13 cellular contexts compared by ENCODE assay signal in the genomic region with DNA sequence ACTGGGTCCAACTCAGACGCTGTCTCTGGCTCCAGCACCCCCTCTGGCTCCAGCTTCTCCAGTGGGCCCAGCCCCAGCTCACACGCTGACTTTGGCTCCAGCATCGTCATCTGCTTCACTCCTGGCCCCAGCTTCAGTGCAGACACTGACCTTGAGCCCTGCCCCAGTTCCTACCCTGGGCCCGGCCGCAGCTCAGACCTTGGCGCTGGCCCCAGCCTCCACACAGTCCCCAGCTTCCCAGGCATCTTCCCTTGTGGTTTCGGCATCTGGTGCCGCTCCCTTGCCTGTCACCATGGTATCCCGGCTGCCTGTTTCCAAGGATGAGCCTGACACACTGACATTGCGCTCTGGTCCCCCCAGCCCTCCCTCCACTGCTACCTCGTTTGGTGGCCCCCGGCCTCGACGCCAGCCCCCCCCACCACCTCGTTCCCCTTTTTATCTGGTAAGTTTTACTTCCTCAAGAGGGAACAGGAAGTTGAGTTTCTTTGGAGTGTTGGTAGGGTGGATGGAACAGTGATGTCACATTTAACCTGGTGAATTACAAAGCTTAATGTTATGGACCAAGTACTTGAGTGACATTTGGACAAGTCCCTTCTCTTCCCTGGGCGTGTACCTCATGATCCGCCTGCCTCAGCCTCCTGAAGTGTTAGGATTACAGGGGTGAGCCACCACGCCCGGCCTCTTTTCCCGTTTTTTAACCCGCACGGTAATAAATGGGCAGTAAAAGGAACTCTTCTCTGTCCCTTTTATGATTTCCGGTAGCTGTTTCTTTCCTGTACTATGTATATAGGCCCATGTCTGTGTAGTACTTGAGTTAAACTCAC. TPM values are rescaled to one million over a fixed set of nuclear protein-coding genes. Genes with fewer than 3 reads are reported as not detected.
DNase-seq lines count a peak whose midpoint lies in the region; ATAC-seq, FAIRE-seq and TF ChIP-seq lines count a peak whose summit lies in the region.
"Had no signal": no experiment of that assay in that cellular context is flagged by ENCODE, and none has a peak within 500 bp of the region (broad histone marks: within the 10 kb centered on the region; RNA-seq: fewer than 3 reads in every experiment).

No MANE protein-coding gene starts in this region.

- no peak for FAIRE-seq in D721Med (lab: Jason Lieb, UNC)
- FAIRE-seq: TTC549 had no signal

- H3K27me3 ChIP-seq in body of pancreas, result no peaks in the 10 kb centered on the region
- H3K27me3 ChIP-seq in upper lobe of right lung, result no peaks in the 10 kb centered on the region
- H3K27me3 ChIP-seq: tibial artery had no signal

- TF ChIP-seq CTCF in natural killer cell (IDR thresholded peaks at IDR 0.05), result no peak
- TF ChIP-seq CTCF in body of pancreas (IDR thresholded peaks at IDR 0.05), result no peak
- no peak for TF ChIP-seq CTCF in upper lobe of right lung (IDR thresholded peaks at IDR 0.05)
- TF ChIP-seq CTCF in GM10248 (IDR thresholded peaks at IDR 0.05; ENCODE audit: control extremely low read depth, extremely low read depth, low read depth, missing control alignments), result no peak
- TF ChIP-seq CTCF in D721Med (IDR thresholded peaks at IDR 0.05; ENCODE audit: insufficient read depth, missing control alignments), result no peak

- H3K27ac ChIP-seq in body of pancreas (peak overlapping the region in 2 of 4 donors; percentile 28 to 57), upper lobe of right lung (no peak overlapping the region)
- H3K27ac ChIP-seq: tibial artery had no signal

- ATAC-seq in natural killer cell (no peak), body of pancreas (peak; percentile 20), memory B cell (ENCODE audit: low read depth) (peak; percentile 60), upper lobe of right lung (peak; percentile 73)
- ATAC-seq in natural killer cell treated with Interleukin-12 subunit alpha and Interleukin-12 subunit beta and Interleukin-15 and Interleukin-18, amount 100 ng/mL, for 72 hours, result no peak

- no peak overlapping the region for H3K4me3 Mint-ChIP-seq in natural killer cell
- H3K4me3 Mint-ChIP-seq in natural killer cell treated with Interleukin-12 subunit alpha and Interleukin-12 subunit beta and Interleukin-15 and Interleukin-18, amount 100 ng/mL, for 72 hours, result no peak overlapping the region
- no peak overlapping the region for H3K4me3 Mint-ChIP-seq in memory B cell

- H3K9me3 ChIP-seq in body of pancreas (no peaks in the 10 kb centered on the region), upper lobe of right lung (no peaks in the 10 kb centered on the region)
- H3K9me3 ChIP-seq: tibial artery had no signal

- H3K36me3 Mint-ChIP-seq in natural killer cell, result peaks cover 7% of the 10 kb centered on the region
- peaks cover 54% of the 10 kb centered on the region for H3K36me3 Mint-ChIP-seq in natural killer cell treated with Interleukin-12 subunit alpha and Interleukin-12 subunit beta and Interleukin-15 and Interleukin-18, amount 100 ng/mL, for 72 hours
- H3K36me3 Mint-ChIP-seq in memory B cell, result peaks cover 51% of the 10 kb centered on the region

- WGBS in body of pancreas, 2 donors, result 63 to 79% methylated on average over 22 to 23 of the region's 23 CpGs

- CTCF ChIA-PET in GM10248 (lab: Yijun Ruan, JAX), result interaction anchor here (1.0 to 3.1 kb wide), 3 partner anchors 22 to 177 kb away, joined by 3 to 10 read pairs (median 3); no protein-coding TSS in a partner anchor

- intact Hi-C loops in natural killer cell (cut with micrococcal nuclease) (no loop called here), body of pancreas (cut with DNase I) (no loop called here), upper lobe of right lung (cut with DNase I) (no loop called here)

- H3K27me3 Mint-ChIP-seq in natural killer cell (ENCODE audit: low read depth in 2 of 2) (no peaks in the 10 kb centered on the region), memory B cell (no peaks in the 10 kb centered on the region)
- H3K27me3 Mint-ChIP-seq in natural killer cell treated with Interleukin-12 subunit alpha and Interleukin-12 subunit beta and Interleukin-15 and Interleukin-18, amount 100 ng/mL, for 72 hours, result no peaks in the 10 kb centered on the region

- H3K4me3 ChIP-seq in body of pancreas, result no peak overlapping the region
- H3K4me3 ChIP-seq in upper lobe of right lung, result no peak overlapping the region
- H3K4me3 ChIP-seq: tibial artery had no signal

- H3K9me3 Mint-ChIP-seq in natural killer cell, result no peaks in the 10 kb centered on the region
- no peaks in the 10 kb centered on the region for H3K9me3 Mint-ChIP-seq in natural killer cell treated with Interleukin-12 subunit alpha and Interleukin-12 subunit beta and Interleukin-15 and Interleukin-18, amount 100 ng/mL, for 72 hours
- no peaks in the 10 kb centered on the region for H3K9me3 Mint-ChIP-seq in memory B cell
- H3K9me3 Mint-ChIP-seq: activated T-helper 2 cell treated with anti-CD3 and anti-CD28 coated beads, Interferon-gamma antibody, Interleukin-2, Interleukin-4, amounts not matched to agents 10 μg/mL and 5 μg/mL and 100 μg/mL, durations not matched to agents 14 hours and 24 hours and 36 hours had no signal

- H3K4me1 Mint-ChIP-seq in natural killer cell (peaks cover 0 to 27% of the 10 kb centered on the region in 2 donors), memory B cell (peaks cover 16% of the 10 kb centered on the region)
- H3K4me1 Mint-ChIP-seq in natural killer cell treated with Interleukin-12 subunit alpha and Interleukin-12 subunit beta and Interleukin-15 and Interleukin-18, amount 100 ng/mL, for 72 hours (ENCODE audit: low read depth in 2 of 2), result peaks cover 17 to 29% of the 10 kb centered on the region in 2 donors

- DNase-seq in natural killer cell (no peak), body of pancreas (peak in 1 of 4 donors; percentile 47), memory B cell (ENCODE audit: low spot score in 2 of 2) (no peak), upper lobe of right lung (peak; percentile 76), GM10248 (ENCODE audit: extremely low spot score) (no peak), D721Med (ENCODE audit: insufficient read length, low spot score) (no peak), NCI-H2081 (lab: John Stamatoyannopoulos, UW) (no peak)
- no peak for DNase-seq in natural killer cell treated with Interleukin-12 subunit alpha and Interleukin-12 subunit beta and Interleukin-15 and Interleukin-18, amount 100 ng/mL, for 72 hours (ENCODE audit: low spot score)
- DNase-seq: cortex of kidney; stimulated activated CD4-positive, alpha-beta T cell treated with anti-CD3 and anti-CD28 coated beads, Interleukin-1b, Interleukin-23, amount 100 ng/mL, for 48 hours had no signal

- H3K27ac Mint-ChIP-seq in natural killer cell (peak overlapping the region; percentile 30 to 65), memory B cell (peak overlapping the region; percentile 57)
- H3K27ac Mint-ChIP-seq in natural killer cell treated with Interleukin-12 subunit alpha and Interleukin-12 subunit beta and Interleukin-15 and Interleukin-18, amount 100 ng/mL, for 72 hours, result no peak overlapping the region
- H3K27ac Mint-ChIP-seq: activated T-helper 2 cell treated with anti-CD3 and anti-CD28 coated beads, Interferon-gamma antibody, Interleukin-2, Interleukin-4, amounts not matched to agents 10 μg/mL and 5 μg/mL and 100 μg/mL, durations not matched to agents 14 hours and 24 hours and 36 hours had no signal

- no peak for TF ChIP-seq POLR2A in body of pancreas (IDR thresholded peaks at IDR 0.05)

- H3K36me3 ChIP-seq in body of pancreas (replicated peaks in 1 of 2; ENCODE audit: insufficient read depth in 1 of 2, low read depth in 2 of 2) (peaks cover 30 to 50% of the 10 kb centered on the region in 2 donors), upper lobe of right lung (peaks cover 99% of the 10 kb centered on the region)

- POLR2A ChIA-PET in GM10248 (lab: Yijun Ruan, JAX), result no interaction called here

- no peaks in the 10 kb centered on the region for H3K4me1 ChIP-seq in body of pancreas
- no peaks in the 10 kb centered on the region for H3K4me1 ChIP-seq in upper lobe of right lung
- H3K4me1 ChIP-seq: tibial artery had no signal

RNA-seq across cellular contexts. Expression of a gene that starts 23.4 kb away (rescaled TPM):
- total RNA-seq in natural killer cell, result 10 to 100 TPM; 50.5 to 86.1 (median 64.8) TPM
- total RNA-seq in natural killer cell treated with Interleukin-12 subunit alpha and Interleukin-12 subunit beta and Interleukin-15 and Interleukin-18, amount 100 ng/mL, for 72 hours, result 10 to 100 TPM; 50.2 to 63.8 TPM
- total RNA-seq in body of pancreas, result 10 to 100 TPM; 17.6 to 24.7 TPM
- total RNA-seq in upper lobe of right lung, result 26.0 TPM

RNA-seq across cellular contexts. Expression of a gene that starts 25.9 kb away (rescaled TPM):
- total RNA-seq in natural killer cell (10 to 100 TPM; 78.8 to 99.0 (median 89.3) TPM), body of pancreas (10 to 100 TPM; 27.5 to 30.0 TPM), upper lobe of right lung (66.6 TPM)
- total RNA-seq in natural killer cell treated with Interleukin-12 subunit alpha and Interleukin-12 subunit beta and Interleukin-15 and Interleukin-18, amount 100 ng/mL, for 72 hours, result 100 to 1,000 TPM in 1 of 2 donors, 10 to 100 TPM in 1; 90.8 to 121 TPM

RNA-seq across cellular contexts. Expression of a gene that starts 37.0 kb away (rescaled TPM):
- total RNA-seq in natural killer cell, result 1 to 10 TPM; 3.4 to 5.1 (median 4.9) TPM
- total RNA-seq in natural killer cell treated with Interleukin-12 subunit alpha and Interleukin-12 subunit beta and Interleukin-15 and Interleukin-18, amount 100 ng/mL, for 72 hours, result 10 to 100 TPM in 1 of 2 donors, 1 to 10 TPM in 1; 3.4 to 17.0 TPM
- total RNA-seq in body of pancreas, result 10 to 100 TPM in 1 of 2 donors, 1 to 10 TPM in 1; 1.6 to 28.0 TPM
- total RNA-seq in upper lobe of right lung, result 5.5 TPM

RNA-seq across cellular contexts. Expression of a gene that starts 37.3 kb away (rescaled TPM):
- total RNA-seq in natural killer cell (100 to 1,000 TPM; 153 to 167 (median 161) TPM), body of pancreas (10 to 100 TPM; 44.9 to 79.8 TPM), upper lobe of right lung (93.6 TPM)
- 100 to 1,000 TPM; 120 to 161 TPM for total RNA-seq in natural killer cell treated with Interleukin-12 subunit alpha and Interleukin-12 subunit beta and Interleukin-15 and Interleukin-18, amount 100 ng/mL, for 72 hours

Comparison
In these comparisons a context has a peak if more than half of its experiments do, and no peak if none do; other contexts are left out.
1. H3K27ac Mint-ChIP-seq: peak in natural killer cell (2 of 2) and memory B cell (single experiment); none in natural killer cell treated with Interleukin-12 subunit alpha and Interleukin-12 subunit beta and Interleukin-15 and Interleukin-18, amount 100 ng/mL, for 72 hours (0 of 2).
2. ATAC-seq: peak in body of pancreas (single experiment), memory B cell (single experiment) and upper lobe of right lung (single experiment); none in natural killer cell (0 of 3) and natural killer cell treated with Interleukin-12 subunit alpha and Interleukin-12 subunit beta and Interleukin-15 and Interleukin-18, amount 100 ng/mL, for 72 hours (0 of 2).